ENCODE assay signal across 8 cellular contexts in genomic region chr15:90482124-90483011, GRCh38. TPM values are rescaled to one million over a fixed set of nuclear protein-coding genes. Genes with fewer than 3 reads are reported as not detected.
DNase-seq lines count a peak whose midpoint lies in the region.

No MANE protein-coding gene starts in this region.

- H3K27ac ChIP-seq in caudate nucleus (ENCODE audit: low read depth, low read length), result peak overlapping the region; percentile 32

- peaks cover 73% of the 10 kb centered on the region for H3K36me3 Mint-ChIP-seq in T-helper 2 cell treated with Interferon-gamma antibody and Interleukin-4, amounts not matched to agents 5 μg/mL and 100 μg/mL, for 36 hours (ENCODE audit: low read depth)

- DNase-seq in Daoy (ENCODE audit: low read depth) (peak; percentile 17), LHCN-M2 (ENCODE audit: low read depth) (peak; percentile 54), caudate nucleus (lab: John Stamatoyannopoulos, UW) (peak in 47 of 61 donors; percentile 3 to 78 (median 30)), islet precursor cell (peak; percentile 65), HK-2 (ENCODE audit: unreplicated experiment) (no peak), NCI-H1436 (lab: John Stamatoyannopoulos, UW) (no peak)
- peak; percentile 15 for DNase-seq in T-helper 2 cell treated with Interferon-gamma antibody and Interleukin-4, amounts not matched to agents 5 μg/mL and 100 μg/mL, for 36 hours (ENCODE audit: low spot score)
- peak; percentile 39 for DNase-seq in stimulated activated CD4-positive, alpha-beta T cell treated with anti-CD3 and anti-CD28 coated beads, Interleukin-4, amount 100 ng/mL, for 1 hour

- no peaks in the 10 kb centered on the region for H3K27me3 Mint-ChIP-seq in T-helper 2 cell treated with Interferon-gamma antibody and Interleukin-4, amounts not matched to agents 5 μg/mL and 100 μg/mL, for 36 hours (ENCODE audit: low read depth)

- H3K4me3 Mint-ChIP-seq in T-helper 2 cell treated with Interferon-gamma antibody and Interleukin-4, amounts not matched to agents 5 μg/mL and 100 μg/mL, for 36 hours, result no peak overlapping the region

- no peaks in the 10 kb centered on the region for H3K9me3 Mint-ChIP-seq in T-helper 2 cell treated with Interferon-gamma antibody and Interleukin-4, amounts not matched to agents 5 μg/mL and 100 μg/mL, for 36 hours

- H3K4me1 Mint-ChIP-seq in T-helper 2 cell treated with Interferon-gamma antibody and Interleukin-4, amounts not matched to agents 5 μg/mL and 100 μg/mL, for 36 hours (ENCODE audit: low read depth), result peaks cover 42% of the 10 kb centered on the region

- peak overlapping the region; percentile 16 for H3K27ac Mint-ChIP-seq in T-helper 2 cell treated with Interferon-gamma antibody and Interleukin-4, amounts not matched to agents 5 μg/mL and 100 μg/mL, for 36 hours

RNA-seq across cellular contexts. Expression of gene CRTC3, which starts 47.4 kb away (rescaled TPM):
- total RNA-seq in Daoy (2014; rRNA removed; shearing (Covaris generic)), result 7.0 TPM in 2 replicates
- total RNA-seq in LHCN-M2 (2014; rRNA removed), result 14.8 and 17.0 TPM in 2 replicates
- polyA plus RNA-seq in LHCN-M2 (2012), result 16.4 TPM

Comparison
In these comparisons a context has a peak if more than half of its experiments do, and no peak if none do; other contexts are left out.
1. DNase-seq: peak in Daoy (single experiment), LHCN-M2 (single experiment), T-helper 2 cell treated with Interferon-gamma antibody and Interleukin-4, amounts not matched to agents 5 μg/mL and 100 μg/mL, for 36 hours (single experiment), caudate nucleus (47 of 61), islet precursor cell (single experiment) and stimulated activated CD4-positive, alpha-beta T cell treated with anti-CD3 and anti-CD28 coated beads, Interleukin-4, amount 100 ng/mL, for 1 hour (single experiment); none in HK-2 (single experiment) and NCI-H1436 (single experiment).